ENCODE assay signal across 19 cellular contexts in the genomic region with DNA sequence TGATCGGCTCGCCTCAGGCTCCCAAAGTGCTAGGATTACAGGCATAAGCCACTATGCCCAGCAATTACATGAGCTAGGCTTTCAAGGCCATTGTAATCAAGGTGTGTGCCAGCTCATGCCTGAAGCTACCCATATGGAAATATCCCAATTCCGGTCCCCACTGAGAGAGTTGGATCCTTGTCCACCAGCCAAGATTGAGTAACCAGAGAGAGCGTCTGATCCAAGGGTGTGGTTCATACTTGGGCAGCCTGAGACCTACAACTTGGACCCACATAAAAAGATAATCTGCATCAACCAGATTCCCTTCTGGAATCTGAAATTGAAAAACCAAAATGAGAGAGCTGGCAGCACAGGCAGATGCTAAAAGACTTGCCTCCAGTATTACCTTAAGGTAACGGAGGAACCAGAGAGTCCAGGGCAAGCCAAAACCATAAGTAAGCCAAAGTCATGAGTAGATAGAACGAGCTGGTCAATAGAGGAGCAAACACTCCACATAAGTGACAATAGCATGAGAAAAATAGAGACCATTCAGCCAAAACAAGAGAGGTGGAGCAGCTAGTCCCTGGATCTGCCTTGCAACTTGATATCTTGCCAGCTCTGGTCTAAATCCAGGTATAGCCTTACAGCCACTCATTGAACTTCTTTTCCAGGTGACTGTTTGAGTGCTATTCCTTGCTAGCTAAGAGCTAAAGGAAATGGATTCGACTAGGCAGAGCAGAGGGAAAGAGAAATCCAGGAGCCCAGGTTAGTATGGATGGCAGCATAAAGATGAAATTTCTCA.
DNase-seq lines count a peak whose midpoint lies in the region; ATAC-seq and TF ChIP-seq lines count a peak whose summit lies in the region.
"Had no signal": no experiment of that assay in that cellular context is flagged by ENCODE, and none has a peak within 500 bp of the region (broad histone marks: within the 10 kb centered on the region; RNA-seq: fewer than 3 reads in every experiment).

No MANE protein-coding gene starts in this region.

- WGBS in suprapubic skin = 38% methylated on average over 4 of the region's 7 CpGs

- no peaks in the 10 kb centered on the region for H3K27me3 Mint-ChIP-seq in Calu3 (ENCODE audit: unreplicated experiment)

- ATAC-seq in HG03159 (IDR thresholded peaks at IDR 0.05; ENCODE audit: unreplicated experiment) = no peak
- ATAC-seq: left colon; stimulated activated effector memory CD8-positive, alpha-beta T cell treated with anti-CD3 and anti-CD28 coated beads, Interleukin-12 subunit alpha, Interleukin-12 subunit beta, amount 100 ng/mL, for 72 hours had no signal

- peak; percentile 73 for DNase-seq in NCI-H1105 treated with DMSO at 0.1 percent for 48 hours (lab: John Stamatoyannopoulos, UW)
- DNase-seq in NCI-H510A treated with DMSO at 0.1 percent for 48 hours (lab: John Stamatoyannopoulos, UW) = peak; percentile 96
- DNase-seq in cerebellar cortex (ENCODE audit: low spot score) = peak; percentile 31
- DNase-seq in suprapubic skin (ENCODE audit: low spot score in 2 of 2) = no peak
- no peak for DNase-seq in stimulated activated naive CD4-positive, alpha-beta T cell (lab: John Stamatoyannopoulos, UW)
- DNase-seq in Calu3 = no peak
- DNase-seq: activated CD4-positive, alpha-beta T cell treated with anti-CD3 and anti-CD28 coated beads, Interleukin-2, amount 10 ng/mL, durations not matched to agents 24 days and 14 days; activated naive CD4-positive, alpha-beta T cell treated with anti-CD3 and anti-CD28 coated beads, Interleukin-2, amount 50 U/mL, for 16 hours; brain microvascular endothelial cell; DND-41; HFFc6; hippocampal formation; left colon; NCI-H2081 treated with DMSO at 0.1 percent for 48 hours; transverse colon had no signal

- H3K36me3 Mint-ChIP-seq in Calu3 (ENCODE audit: insufficient read depth, unreplicated experiment) = no peaks in the 10 kb centered on the region
- H3K36me3 Mint-ChIP-seq: stimulated activated effector memory CD8-positive, alpha-beta T cell treated with anti-CD3 and anti-CD28 coated beads, Interleukin-12 subunit alpha, Interleukin-12 subunit beta, amount 100 ng/mL, for 72 hours had no signal

- BruUV-seq in Calu3 (replicated peaks; lab: Mats Ljungman, UMichigan) = no TSS peak

- no peaks in the 10 kb centered on the region for H3K9me3 Mint-ChIP-seq in Calu3 (ENCODE audit: low read depth, unreplicated experiment)
- H3K9me3 Mint-ChIP-seq: activated CD4-positive, alpha-beta T cell treated with anti-CD3 and anti-CD28 coated beads, Interleukin-2, amount 10 ng/mL, durations not matched to agents 24 days and 14 days; HFFc6; stimulated activated effector memory CD8-positive, alpha-beta T cell treated with anti-CD3 and anti-CD28 coated beads, Interleukin-12 subunit alpha, Interleukin-12 subunit beta, amount 100 ng/mL, for 72 hours had no signal

- no peak overlapping the region for H3K27ac Mint-ChIP-seq in Calu3 (ENCODE audit: unreplicated experiment)
- H3K27ac Mint-ChIP-seq: activated CD4-positive, alpha-beta T cell treated with anti-CD3 and anti-CD28 coated beads, Interleukin-2, amount 10 ng/mL, durations not matched to agents 24 days and 14 days; HFFc6; stimulated activated effector memory CD8-positive, alpha-beta T cell treated with anti-CD3 and anti-CD28 coated beads, Interleukin-12 subunit alpha, Interleukin-12 subunit beta, amount 100 ng/mL, for 72 hours had no signal

- intact Hi-C loops in Calu3 (cut with micrococcal nuclease; ENCODE audit: unreplicated experiment) = no loop called here

- H3K36me3 ChIP-seq in suprapubic skin = no peaks in the 10 kb centered on the region
- H3K36me3 ChIP-seq: BE2C, brain microvascular endothelial cell, transverse colon had no signal

- no peaks in the 10 kb centered on the region for H3K9me3 ChIP-seq in suprapubic skin
- H3K9me3 ChIP-seq: BE2C, transverse colon had no signal

- H3K27me3 ChIP-seq in suprapubic skin = no peaks in the 10 kb centered on the region
- H3K27me3 ChIP-seq: BE2C, brain microvascular endothelial cell, transverse colon had no signal

- TF ChIP-seq POLR2A in suprapubic skin (IDR thresholded peaks at IDR 0.05) = no peak

- no peak for TF ChIP-seq EP300 in suprapubic skin (IDR thresholded peaks at IDR 0.05)

- CTCF ChIA-PET in Calu3 (lab: Charles Lee) = no interaction called here

- peaks cover 39% of the 10 kb centered on the region for H3K4me1 ChIP-seq in suprapubic skin
- H3K4me1 ChIP-seq: BE2C had no signal

- TF ChIP-seq CTCF in suprapubic skin (IDR thresholded peaks at IDR 0.05) (no peak), Calu3 (IDR thresholded peaks at IDR 0.05; ENCODE audit: unreplicated experiment) (no peak)

- no peak overlapping the region for H3K4me3 Mint-ChIP-seq in Calu3 (ENCODE audit: low read depth, unreplicated experiment)
- H3K4me3 Mint-ChIP-seq: activated CD4-positive, alpha-beta T cell treated with anti-CD3 and anti-CD28 coated beads, Interleukin-2, amount 10 ng/mL, durations not matched to agents 24 days and 14 days; HFFc6; stimulated activated effector memory CD8-positive, alpha-beta T cell treated with anti-CD3 and anti-CD28 coated beads, Interleukin-12 subunit alpha, Interleukin-12 subunit beta, amount 100 ng/mL, for 72 hours had no signal

- H3K4me1 Mint-ChIP-seq in Calu3 (ENCODE audit: low read depth, unreplicated experiment) = peaks cover 9% of the 10 kb centered on the region
- H3K4me1 Mint-ChIP-seq: stimulated activated effector memory CD8-positive, alpha-beta T cell treated with anti-CD3 and anti-CD28 coated beads, Interleukin-12 subunit alpha, Interleukin-12 subunit beta, amount 100 ng/mL, for 72 hours had no signal

- peak overlapping the region; percentile 72 for H3K27ac ChIP-seq in suprapubic skin
- H3K27ac ChIP-seq: brain microvascular endothelial cell, skin epidermis, transverse colon had no signal

- H3K4me3 ChIP-seq in suprapubic skin = no peak overlapping the region
- H3K4me3 ChIP-seq: skin epidermis, transverse colon had no signal

Comparison
In these comparisons a context has a peak if more than half of its experiments do, and no peak if none do; other contexts are left out.
1. DNase-seq: peak in NCI-H1105 treated with DMSO at 0.1 percent for 48 hours (single experiment), NCI-H510A treated with DMSO at 0.1 percent for 48 hours (single experiment) and cerebellar cortex (single experiment); none in suprapubic skin (0 of 2), stimulated activated naive CD4-positive, alpha-beta T cell (0 of 6) and Calu3 (single experiment).